In genomic region chr11:3796796-3797328, GRCh38 we compare ENCODE assay signal across 8 cellular contexts. TPM values are rescaled to one million over a fixed set of nuclear protein-coding genes. Genes with fewer than 3 reads are reported as not detected.
A peak's percentile ranks its signal among the peaks of the same experiment; 100 is the strongest.
DNase-seq lines count a peak whose midpoint lies in the region; ATAC-seq and TF ChIP-seq lines count a peak whose summit lies in the region.

No MANE protein-coding gene starts in this region.

- TF ChIP-seq CTCF in OCI-LY7 (conservative IDR thresholded peaks at IDR 0.05; ENCODE audit: low read length) (peak; percentile 37; the same call in 1 of the 2 replicates), endothelial cell (IDR thresholded peaks at IDR 0.05; ENCODE audit: unreplicated experiment) (no peak), nephron progenitor cell (IDR thresholded peaks at IDR 0.05) (no peak)

- no peaks in the 10 kb centered on the region for H3K27me3 Mint-ChIP-seq in activated CD8-positive, alpha-beta memory T cell treated with anti-CD3 and anti-CD28 coated beads, Interleukin-2, amount 10 ng/mL, durations not matched to agents 7 days and 5 days
- H3K27me3 Mint-ChIP-seq in endothelial cell (ENCODE audit: unreplicated experiment), result peaks cover 4% of the 10 kb centered on the region
- no peaks in the 10 kb centered on the region for H3K27me3 Mint-ChIP-seq in nephron progenitor cell (ENCODE audit: low read depth, poor library complexity)

- peak overlapping the region; percentile 93 for H3K4me3 ChIP-seq in OCI-LY7 (ENCODE audit: low read depth, low read length, poor library complexity, severe bottlenecking)

- peak overlapping the region; percentile 89 for H3K4me3 Mint-ChIP-seq in activated CD8-positive, alpha-beta memory T cell treated with anti-CD3 and anti-CD28 coated beads, Interleukin-2, amount 10 ng/mL, durations not matched to agents 7 days and 5 days
- H3K4me3 Mint-ChIP-seq in endothelial cell (ENCODE audit: unreplicated experiment), result peak overlapping the region; percentile 95
- H3K4me3 Mint-ChIP-seq in nephron progenitor cell, result peak overlapping the region; percentile 94

- no peaks in the 10 kb centered on the region for H3K9me2 ChIP-seq in OCI-LY7 (ENCODE audit: insufficient read depth, low read length)

- CTCF ChIA-PET in activated CD8-positive, alpha-beta memory T cell treated with anti-CD3 and anti-CD28 coated beads, Interleukin-2, amount 10 ng/mL, durations not matched to agents 7 days and 5 days (lab: Charles Lee), result interaction anchor here (1.5 to 3.1 kb wide), 6 partner anchors 9 to 45 kb away, joined by 3 to 37 read pairs (median 7); partner anchors contain the start of genes PGAP2 and RHOG
- CTCF ChIA-PET in OCI-LY7 (lab: Charles Lee; ENCODE audit: unreplicated experiment), result no interaction called here

- peaks cover 42% of the 10 kb centered on the region for H3K4me1 Mint-ChIP-seq in activated CD8-positive, alpha-beta memory T cell treated with anti-CD3 and anti-CD28 coated beads, Interleukin-2, amount 10 ng/mL, durations not matched to agents 7 days and 5 days
- H3K4me1 Mint-ChIP-seq in endothelial cell (ENCODE audit: unreplicated experiment) (peaks cover 16% of the 10 kb centered on the region), nephron progenitor cell (peaks cover 25% of the 10 kb centered on the region)

- peak overlapping the region; percentile 97 for H3K27ac Mint-ChIP-seq in activated CD8-positive, alpha-beta memory T cell treated with anti-CD3 and anti-CD28 coated beads, Interleukin-2, amount 10 ng/mL, durations not matched to agents 7 days and 5 days
- H3K27ac Mint-ChIP-seq in endothelial cell (ENCODE audit: unreplicated experiment), result peak overlapping the region; percentile 91
- H3K27ac Mint-ChIP-seq in nephron progenitor cell, result peak overlapping the region; percentile 98

- DNase-seq in activated CD8-positive, alpha-beta memory T cell treated with anti-CD3 and anti-CD28 coated beads, Interleukin-2, amount 10 ng/mL, durations not matched to agents 7 days and 5 days, result no peak
- no peak for DNase-seq in activated CD8-positive, alpha-beta memory T cell treated with anti-CD3 and anti-CD28 coated beads, Interleukin-2, amount 50 U/mL, for 4 hours
- DNase-seq in OCI-LY7 (ENCODE audit: low spot score) (no peak), endothelial cell (ENCODE audit: low spot score) (peak; percentile 65), nephron progenitor cell (no peak), GM19240 (ENCODE audit: insufficient read length, low spot score) (no peak)

- peaks cover 14% of the 10 kb centered on the region for H4K20me1 ChIP-seq in OCI-LY7 (ENCODE audit: insufficient read depth, low read length)

- peaks cover 34% of the 10 kb centered on the region for H3K36me3 Mint-ChIP-seq in activated CD8-positive, alpha-beta memory T cell treated with anti-CD3 and anti-CD28 coated beads, Interleukin-2, amount 10 ng/mL, durations not matched to agents 7 days and 5 days
- H3K36me3 Mint-ChIP-seq in endothelial cell (ENCODE audit: low read depth, unreplicated experiment) (peaks cover 4% of the 10 kb centered on the region), nephron progenitor cell (ENCODE audit: low read depth) (peaks cover 45% of the 10 kb centered on the region)

- no TSS peak for BruUV-seq in OCI-LY7 (replicated peaks; lab: Mats Ljungman, UMichigan)

- H3K4me1 ChIP-seq in OCI-LY7 (ENCODE audit: insufficient read depth, low read length, poor library complexity, severe bottlenecking), result peaks cover 29% of the 10 kb centered on the region

- POLR2A ChIA-PET in OCI-LY7 (lab: Charles Lee), result interaction anchor here (1.5 kb wide), 1 partner anchor 13 kb away, joined by 7 read pairs; no protein-coding TSS in a partner anchor

- peaks cover 46% of the 10 kb centered on the region for H3K36me3 ChIP-seq in OCI-LY7 (ENCODE audit: insufficient read depth, low read length)

- no peaks in the 10 kb centered on the region for H3K9me3 Mint-ChIP-seq in activated CD8-positive, alpha-beta memory T cell treated with anti-CD3 and anti-CD28 coated beads, Interleukin-2, amount 10 ng/mL, durations not matched to agents 7 days and 5 days (ENCODE audit: low read depth)
- no peaks in the 10 kb centered on the region for H3K9me3 Mint-ChIP-seq in endothelial cell (ENCODE audit: unreplicated experiment)
- H3K9me3 Mint-ChIP-seq in nephron progenitor cell, result peaks cover 5% of the 10 kb centered on the region

- peak overlapping the region; percentile 55 for H3K27ac ChIP-seq in OCI-LY7 (ENCODE audit: low read depth, low read length, poor library complexity, severe bottlenecking)

- intact Hi-C loops in OCI-LY7 (cut with micrococcal nuclease; ENCODE audit: unreplicated experiment), result loop anchor here (1.0 kb wide), 1 partner anchor 40 kb away; no protein-coding TSS in a partner anchor

- ATAC-seq in activated CD8-positive, alpha-beta memory T cell treated with anti-CD3 and anti-CD28 coated beads, Interleukin-2, amount 10 ng/mL, durations not matched to agents 7 days and 5 days, result peak; percentile 43
- peak; percentile 32 for ATAC-seq in HG02973 (IDR thresholded peaks at IDR 0.05; ENCODE audit: unreplicated experiment)
- ATAC-seq in GM18873 (IDR thresholded peaks at IDR 0.05; ENCODE audit: low FRiP score, unreplicated experiment), result no peak

- H3K79me2 ChIP-seq in OCI-LY7 (ENCODE audit: insufficient read depth, low read depth, low read length), result peaks cover 54% of the 10 kb centered on the region

- peak overlapping the region; percentile 34; the same call in 1 of the 2 replicates for H2AFZ ChIP-seq in OCI-LY7 (ENCODE audit: low read length)

- H3K9me3 ChIP-seq in OCI-LY7 (ENCODE audit: low read length), result no peaks in the 10 kb centered on the region

- H3K4me2 ChIP-seq in OCI-LY7 (ENCODE audit: low read length), result peak overlapping the region; percentile 95

RNA-seq across cellular contexts. Expression of gene NUP98, which starts 0.5 kb away (rescaled TPM):
- total RNA-seq in activated CD8-positive, alpha-beta memory T cell treated with anti-CD3 and anti-CD28 coated beads, Interleukin-2, amount 10 ng/mL, durations not matched to agents 7 days and 5 days, result 100 to 1,000 TPM; 106 to 108 TPM
- 83.9 and 102 TPM in 2 replicates for total RNA-seq in OCI-LY7 (2014; rRNA removed; shearing (Covaris generic))
- total RNA-seq in OCI-LY7 (2022), result 112 and 115 TPM in 2 replicates
- 59.9 TPM for total RNA-seq in endothelial cell (ENCODE audit: unreplicated experiment)

RNA-seq across cellular contexts. Expression of gene PGAP2, which starts 11.5 kb away (rescaled TPM):
- 10 to 100 TPM; 22.7 to 23.5 TPM for total RNA-seq in activated CD8-positive, alpha-beta memory T cell treated with anti-CD3 and anti-CD28 coated beads, Interleukin-2, amount 10 ng/mL, durations not matched to agents 7 days and 5 days
- 15.1 and 23.9 TPM in 2 replicates for total RNA-seq in OCI-LY7 (2014; rRNA removed; shearing (Covaris generic))
- 44.0 and 47.9 TPM in 2 replicates for total RNA-seq in OCI-LY7 (2022)
- total RNA-seq in endothelial cell (ENCODE audit: unreplicated experiment), result 22.7 TPM

RNA-seq across cellular contexts. Expression of gene RHOG, which starts 43.9 kb away (rescaled TPM):
- 100 to 1,000 TPM; 154 to 163 TPM for total RNA-seq in activated CD8-positive, alpha-beta memory T cell treated with anti-CD3 and anti-CD28 coated beads, Interleukin-2, amount 10 ng/mL, durations not matched to agents 7 days and 5 days
- total RNA-seq in OCI-LY7 (2014; rRNA removed; shearing (Covaris generic)), result 20.9 and 26.2 TPM in 2 replicates
- total RNA-seq in OCI-LY7 (2022) (54.8 and 57.8 TPM in 2 replicates), endothelial cell (ENCODE audit: unreplicated experiment) (76.5 TPM)

RNA-seq across cellular contexts. Expression of gene STIM1, which starts 58.6 kb away (rescaled TPM):
- 100 to 1,000 TPM in 1 of 2 experiments, 10 to 100 TPM in 1; 83.5 to 104 TPM for total RNA-seq in activated CD8-positive, alpha-beta memory T cell treated with anti-CD3 and anti-CD28 coated beads, Interleukin-2, amount 10 ng/mL, durations not matched to agents 7 days and 5 days
- total RNA-seq in OCI-LY7 (2014; rRNA removed; shearing (Covaris generic)), result 20.9 and 21.0 TPM in 2 replicates
- 49.1 and 55.4 TPM in 2 replicates for total RNA-seq in OCI-LY7 (2022)
- 35.9 TPM for total RNA-seq in endothelial cell (ENCODE audit: unreplicated experiment)
